11 cellular contexts compared by ENCODE assay signal in genomic region chr10:18599392-18599791, GRCh38.
"Had no signal": no experiment of that assay in that cellular context is flagged by ENCODE, and none has a peak within 500 bp of the region (broad histone marks: within the 10 kb centered on the region; RNA-seq: fewer than 3 reads in every experiment).

No MANE protein-coding gene starts in this region.

- FAIRE-seq: H1, H54 had no signal

- H3K4me2 ChIP-seq: GM23338 had no signal

- H3K9me3 ChIP-seq: HAP-1 had no signal

- H2AFZ ChIP-seq: GM23248, GM23338 had no signal

- H3K4me3 ChIP-seq: GM23248, GM23338, HAP-1 had no signal

- DNase-seq: GM23248, GOT3, H7, H9, HCEC 1CT, HFFc6 had no signal

- H3K4me1 ChIP-seq: HAP-1 had no signal

- H3K9ac ChIP-seq: GM23248 had no signal

- H3K27ac ChIP-seq: GM23248 had no signal

- ATAC-seq: GM23338, HCT116 had no signal
